1 cellular context compared by ENCODE assay signal in genomic region chr1:182029379-182030331, GRCh38.
TF ChIP-seq lines count a peak whose summit lies in the region.

No MANE protein-coding gene starts in this region.

TF ChIP-seq in HepG2, 621 proteins besides CTCF, POLR2A, EP300 and RAD21 (continued from another document and continues in another):
- TF ChIP-seq HOXA5 (CRISPR knock-in tag; IDR thresholded peaks at IDR 0.05) (no peak), ZNF441 (CRISPR knock-in tag; IDR thresholded peaks at IDR 0.05; ENCODE audit: borderline replicate concordance) (0 out of 2 replicates have a peak, but pooled peaks have one; percentile 8), ZNF225 (CRISPR knock-in tag; IDR thresholded peaks at IDR 0.05) (no peak), ZNF580 (CRISPR knock-in tag; IDR thresholded peaks at IDR 0.05; ENCODE audit: borderline replicate concordance, low read depth) (no peak), MAFG (CRISPR knock-in tag; IDR thresholded peaks at IDR 0.05) (no peak), JUNB (CRISPR knock-in tag; IDR thresholded peaks at IDR 0.05; ENCODE audit: borderline replicate concordance) (no peak), RXRA (CRISPR knock-in tag; IDR thresholded peaks at IDR 0.05) (no peak), HMG20B (CRISPR knock-in tag; conservative IDR thresholded peaks at IDR 0.05) (0 out of 2 replicates have a peak, but pooled peaks have one; percentile 18), ZNF674 (CRISPR knock-in tag; IDR thresholded peaks at IDR 0.05; ENCODE audit: low read depth) (no peak), ASH2L (IDR thresholded peaks at IDR 0.05; ENCODE audit: insufficient read length, low read depth, low read length) (no peak), ZNF275 (CRISPR knock-in tag; IDR thresholded peaks at IDR 0.05; ENCODE audit: borderline replicate concordance) (no peak), ZIK1 (CRISPR knock-in tag; IDR thresholded peaks at IDR 0.05; ENCODE audit: borderline replicate concordance, low read depth) (no peak), FUBP1 (CRISPR knock-in tag; IDR thresholded peaks at IDR 0.05; ENCODE audit: borderline replicate concordance) (no peak), ZNF281 (CRISPR knock-in tag; IDR thresholded peaks at IDR 0.05; ENCODE audit: borderline replicate concordance) (0 out of 2 replicates have a peak, but pooled peaks have one; percentile 16), ZNF513 (CRISPR knock-in tag; conservative IDR thresholded peaks at IDR 0.05) (no peak), ZC3H4 (CRISPR knock-in tag; IDR thresholded peaks at IDR 0.05; ENCODE audit: borderline replicate concordance) (no peak), RERE (CRISPR knock-in tag; IDR thresholded peaks at IDR 0.05; ENCODE audit: low read depth) (no peak), ZBTB7B (CRISPR knock-in tag; IDR thresholded peaks at IDR 0.05) (0 out of 2 replicates have a peak, but pooled peaks have one; percentile 25), KLF9 (CRISPR knock-in tag; IDR thresholded peaks at IDR 0.05; ENCODE audit: low read depth) (no peak), GFI1 (CRISPR knock-in tag; IDR thresholded peaks at IDR 0.05; ENCODE audit: borderline replicate concordance) (no peak), MTA1 (CRISPR knock-in tag; IDR thresholded peaks at IDR 0.05; ENCODE audit: borderline replicate concordance) (0 out of 2 replicates have a peak, but pooled peaks have one; percentile 59), SRY (CRISPR knock-in tag; IDR thresholded peaks at IDR 0.05) (no peak), MTERF4 (CRISPR knock-in tag; IDR thresholded peaks at IDR 0.05) (no peak), ZBTB40 (IDR thresholded peaks at IDR 0.05) (no peak), ZBTB40 (CRISPR knock-in tag; IDR thresholded peaks at IDR 0.05) (no peak), ZNF564 (CRISPR knock-in tag; IDR thresholded peaks at IDR 0.05) (no peak), ZNF343 (CRISPR knock-in tag; IDR thresholded peaks at IDR 0.05) (no peak), NCOA2 (CRISPR knock-in tag; IDR thresholded peaks at IDR 0.05) (no peak), CEBPG (CRISPR knock-in tag; IDR thresholded peaks at IDR 0.05) (no peak), IKZF5 (CRISPR knock-in tag; IDR thresholded peaks at IDR 0.05) (0 out of 2 replicates have a peak, but pooled peaks have one; percentile 25), ZNF263 (CRISPR knock-in tag; IDR thresholded peaks at IDR 0.05) (no peak)
